Comparison of ENCODE assay signal across 1 cellular context in genomic region chr12:56636675-56637540, GRCh38.
A peak's percentile ranks its signal among the peaks of the same experiment; 100 is the strongest.
TF ChIP-seq lines count a peak whose summit lies in the region.

No MANE protein-coding gene starts in this region.

TF ChIP-seq in HepG2, 621 proteins besides CTCF, POLR2A, EP300 and RAD21 (continued from another document and continues in another):
- peak; percentile 56; the same call in 1 of the 2 replicates for TF ChIP-seq GMEB1 (CRISPR knock-in tag; IDR thresholded peaks at IDR 0.05; ENCODE audit: borderline replicate concordance)
- TF ChIP-seq TERF1 (CRISPR knock-in tag; IDR thresholded peaks at IDR 0.05): no peak
- no peak for TF ChIP-seq SCMH1 (CRISPR knock-in tag; IDR thresholded peaks at IDR 0.05; ENCODE audit: borderline replicate concordance)
- 0 out of 2 replicates have a peak, but pooled peaks have one; percentile 29 for TF ChIP-seq ETV5 (CRISPR knock-in tag; IDR thresholded peaks at IDR 0.05; ENCODE audit: borderline replicate concordance)
- TF ChIP-seq ZNF569 (CRISPR knock-in tag; IDR thresholded peaks at IDR 0.05; ENCODE audit: borderline replicate concordance): no peak
- TF ChIP-seq RFX3 (CRISPR knock-in tag; IDR thresholded peaks at IDR 0.05): no peak
- TF ChIP-seq ZNF280D (CRISPR knock-in tag; IDR thresholded peaks at IDR 0.05): no peak
- TF ChIP-seq ZNF563 (CRISPR knock-in tag; IDR thresholded peaks at IDR 0.05): no peak
- 0 out of 2 replicates have a peak, but pooled peaks have one; percentile 23 for TF ChIP-seq BCL6 (CRISPR knock-in tag; IDR thresholded peaks at IDR 0.05)
- no peak for TF ChIP-seq ZNF720 (CRISPR knock-in tag; IDR thresholded peaks at IDR 0.05)
- no peak for TF ChIP-seq ZBTB46 (CRISPR knock-in tag; IDR thresholded peaks at IDR 0.05; ENCODE audit: borderline replicate concordance)
- TF ChIP-seq ZGPAT (CRISPR knock-in tag; IDR thresholded peaks at IDR 0.05): peak; percentile 85
- no peak for TF ChIP-seq IKZF1 (IDR thresholded peaks at IDR 0.05)
- TF ChIP-seq ZMYM2 (CRISPR knock-in tag; IDR thresholded peaks at IDR 0.05): peak; percentile 67; the same call in 1 of the 2 replicates
- TF ChIP-seq ZNF768 (CRISPR knock-in tag; IDR thresholded peaks at IDR 0.05): no peak
- peak; percentile 50; the same call in 1 of the 2 replicates for TF ChIP-seq NR2F6 (IDR thresholded peaks at IDR 0.05)
- TF ChIP-seq NR2F6 (CRISPR knock-in tag; IDR thresholded peaks at IDR 0.05): peak; percentile 38; the same call in 1 of the 2 replicates
- no peak for TF ChIP-seq ZNF766 (CRISPR knock-in tag; IDR thresholded peaks at IDR 0.05; ENCODE audit: borderline replicate concordance)
- TF ChIP-seq GFI1 (CRISPR knock-in tag; IDR thresholded peaks at IDR 0.05; ENCODE audit: borderline replicate concordance): no peak; the same call in 1 of the 2 replicates
- TF ChIP-seq CHCHD3 (CRISPR knock-in tag; IDR thresholded peaks at IDR 0.05): no peak
- no peak for TF ChIP-seq ZBTB4 (CRISPR knock-in tag; IDR thresholded peaks at IDR 0.05; ENCODE audit: borderline replicate concordance)
- no peak for TF ChIP-seq HES4 (CRISPR knock-in tag; IDR thresholded peaks at IDR 0.05; ENCODE audit: borderline replicate concordance)
- TF ChIP-seq CERS6 (CRISPR knock-in tag; IDR thresholded peaks at IDR 0.05): no peak
- TF ChIP-seq ZFP62 (CRISPR knock-in tag; IDR thresholded peaks at IDR 0.05): no peak
- no peak for TF ChIP-seq ZNF121 (CRISPR knock-in tag; IDR thresholded peaks at IDR 0.05)
- TF ChIP-seq ZBTB8A (CRISPR knock-in tag; IDR thresholded peaks at IDR 0.05; ENCODE audit: borderline replicate concordance, low read depth): no peak
- TF ChIP-seq ARNT (IDR thresholded peaks at IDR 0.05): no peak
- peak; percentile 59; the same call in 1 of the 2 replicates for TF ChIP-seq TARDBP (CRISPR knock-in tag; IDR thresholded peaks at IDR 0.05)
- peak; percentile 50; the same call in 1 of the 2 replicates for TF ChIP-seq RARA (CRISPR knock-in tag; IDR thresholded peaks at IDR 0.05)
- TF ChIP-seq ATF2 (CRISPR knock-in tag; IDR thresholded peaks at IDR 0.05): peak; percentile 88
- no peak for TF ChIP-seq ZNF431 (CRISPR knock-in tag; IDR thresholded peaks at IDR 0.05; ENCODE audit: borderline replicate concordance, low read depth)
- TF ChIP-seq ZNF329 (CRISPR knock-in tag; IDR thresholded peaks at IDR 0.05; ENCODE audit: low read depth): no peak
- peak; percentile 52; the same call in 1 of the 2 replicates for TF ChIP-seq NFYB (CRISPR knock-in tag; IDR thresholded peaks at IDR 0.05)
- TF ChIP-seq ZHX2 (IDR thresholded peaks at IDR 0.05; ENCODE audit: low read depth): no peak
- TF ChIP-seq ZHX2 (CRISPR knock-in tag; IDR thresholded peaks at IDR 0.05; ENCODE audit: borderline replicate concordance): no peak
- TF ChIP-seq FOXP1 (IDR thresholded peaks at IDR 0.05): peak; percentile 50
- TF ChIP-seq FOXP1 (CRISPR knock-in tag; IDR thresholded peaks at IDR 0.05): peak; percentile 62
- no peak for TF ChIP-seq TCF7L2 (IDR thresholded peaks at IDR 0.05; ENCODE audit: low read depth, low read length)
- no peak for TF ChIP-seq NCOA1 (CRISPR knock-in tag; IDR thresholded peaks at IDR 0.05)
- TF ChIP-seq CENPT (CRISPR knock-in tag; IDR thresholded peaks at IDR 0.05; ENCODE audit: low read depth): no peak
- no peak for TF ChIP-seq RORA (CRISPR knock-in tag; IDR thresholded peaks at IDR 0.05)
- 0 out of 2 replicates have a peak, but pooled peaks have one; percentile 31 for TF ChIP-seq PHF8 (CRISPR knock-in tag; IDR thresholded peaks at IDR 0.05)
- no peak; the same call in 1 of the 2 replicates for TF ChIP-seq MBD4 (IDR thresholded peaks at IDR 0.05; ENCODE audit: borderline replicate concordance, low read length)
